In genomic region chr14:90512332-90512951, GRCh38 we compare ENCODE assay signal across 13 cellular contexts.
DNase-seq lines count a peak whose midpoint lies in the region; ATAC-seq and TF ChIP-seq lines count a peak whose summit lies in the region.
"Had no signal": no experiment of that assay in that cellular context is flagged by ENCODE, and none has a peak within 500 bp of the region (broad histone marks: within the 10 kb centered on the region; RNA-seq: fewer than 3 reads in every experiment).

No MANE protein-coding gene starts in this region.

- POLR2A ChIA-PET in activated CD8-positive, alpha-beta T cell treated with anti-CD3 and anti-CD28 coated beads for 36 hours (lab: Charles Lee) = no interaction called here
- POLR2A ChIA-PET in T-cell (lab: Charles Lee) = no interaction called here

- TF ChIP-seq CTCF in gastroesophageal sphincter (IDR thresholded peaks at IDR 0.05) = no peak
- no peak for TF ChIP-seq CTCF in neural crest cell (conservative IDR thresholded peaks at IDR 0.05)
- no peak for TF ChIP-seq CTCF in activated CD8-positive, alpha-beta T cell treated with anti-CD3 and anti-CD28 coated beads for 36 hours (IDR thresholded peaks at IDR 0.05)

- H3K4me1 Mint-ChIP-seq in neural crest cell (peaks cover 33% of the 10 kb centered on the region), T-cell (peaks cover 4 to 10% (median 5%) of the 10 kb centered on the region in 3 donors)
- H3K4me1 Mint-ChIP-seq in activated CD8-positive, alpha-beta T cell treated with anti-CD3 and anti-CD28 coated beads for 36 hours (ENCODE audit: low read depth) = peaks cover 6% of the 10 kb centered on the region

- intact Hi-C loops in Right ventricle myocardium superior (cut with DNase I) = loop anchor here (5.0 kb wide), 1 partner anchor 65 kb away; no protein-coding TSS in a partner anchor
- intact Hi-C loops in left cardiac atrium (cut with DNase I) = loop anchor here in 1 of 2 donors (10.0 kb wide), 2 partner anchors 108 to 182 kb away; no protein-coding TSS in a partner anchor
- intact Hi-C loops in activated CD8-positive, alpha-beta T cell treated with anti-CD3 and anti-CD28 coated beads for 36 hours (cut with micrococcal nuclease) = no loop called here

- WGBS in gastroesophageal sphincter (ENCODE audit: low coverage in 1 of 2), 2 donors = no CpG with 5 or more reads among the region's 10 CpGs

- CTCF ChIA-PET in activated CD8-positive, alpha-beta T cell treated with anti-CD3 and anti-CD28 coated beads for 36 hours (lab: Charles Lee) = no interaction called here
- CTCF ChIA-PET in T-cell (lab: Charles Lee) = no interaction called here

- peak; percentile 12 for ATAC-seq in Right ventricle myocardium superior (ENCODE audit: poor library complexity)
- no peak for ATAC-seq in left cardiac atrium
- ATAC-seq in gastroesophageal sphincter = no peak
- no peak for ATAC-seq in activated CD8-positive, alpha-beta T cell treated with anti-CD3 and anti-CD28 coated beads for 36 hours
- no peak for ATAC-seq in T-cell (replicated peaks in 1 of 4)
- ATAC-seq: activated naive CD4-positive, alpha-beta T cell treated with anti-CD3 and anti-CD28 coated beads, Interleukin-2, amount 50 U/mL, for 72 hours had no signal

- peak overlapping the region; percentile 99 for H3K27ac Mint-ChIP-seq in neural crest cell (ENCODE audit: unreplicated experiment)
- no peak overlapping the region for H3K27ac Mint-ChIP-seq in activated CD8-positive, alpha-beta T cell treated with anti-CD3 and anti-CD28 coated beads for 36 hours
- H3K27ac Mint-ChIP-seq in T-cell = no peak overlapping the region

- H3K27me3 ChIP-seq in gastroesophageal sphincter = no peaks in the 10 kb centered on the region

- peaks cover 83% of the 10 kb centered on the region for H3K27me3 Mint-ChIP-seq in neural crest cell (ENCODE audit: low read depth)
- H3K27me3 Mint-ChIP-seq in activated CD8-positive, alpha-beta T cell treated with anti-CD3 and anti-CD28 coated beads for 36 hours = peaks cover 17% of the 10 kb centered on the region
- peaks cover 18 to 29% of the 10 kb centered on the region in 2 donors for H3K27me3 Mint-ChIP-seq in T-cell

- H3K27ac ChIP-seq in gastroesophageal sphincter = peak overlapping the region in 3 of 4 donors; percentile 74 to 82 (median 80)
- H3K27ac ChIP-seq: HL-60 had no signal

- H3K4me1 ChIP-seq in gastroesophageal sphincter = peaks cover 0 to 53% (median 19%) of the 10 kb centered on the region in 3 donors

- no peaks in the 10 kb centered on the region for H3K36me3 ChIP-seq in gastroesophageal sphincter

- H3K36me3 Mint-ChIP-seq in neural crest cell (ENCODE audit: low read depth) (no peaks in the 10 kb centered on the region), T-cell (no peaks in the 10 kb centered on the region)
- no peaks in the 10 kb centered on the region for H3K36me3 Mint-ChIP-seq in activated CD8-positive, alpha-beta T cell treated with anti-CD3 and anti-CD28 coated beads for 36 hours (ENCODE audit: low read depth)
- H3K36me3 Mint-ChIP-seq: activated naive CD4-positive, alpha-beta T cell treated with anti-CD3 and anti-CD28 coated beads, Interleukin-2, amount 50 U/mL, for 72 hours; naive B cell had no signal

- TF ChIP-seq POLR2A in gastroesophageal sphincter (IDR thresholded peaks at IDR 0.05) (no peak), erythroblast (IDR thresholded peaks at IDR 0.05; ENCODE audit: low read length) (no peak)

- H3K4me3 Mint-ChIP-seq in neural crest cell (no peak overlapping the region), T-cell (no peak overlapping the region)
- H3K4me3 Mint-ChIP-seq in activated CD8-positive, alpha-beta T cell treated with anti-CD3 and anti-CD28 coated beads for 36 hours = no peak overlapping the region
- H3K4me3 Mint-ChIP-seq: naive B cell had no signal

- no peaks in the 10 kb centered on the region for H3K9me3 ChIP-seq in gastroesophageal sphincter

- no peak for DNase-seq in Right ventricle myocardium superior
- DNase-seq in left cardiac atrium = no peak
- no peak for DNase-seq in neural crest cell (ENCODE audit: low read depth, low spot score)
- DNase-seq in erythroblast (lab: John Stamatoyannopoulos, UW) = no peak
- DNase-seq in NOMO-1 (lab: John Stamatoyannopoulos, UW; ENCODE audit: unreplicated experiment in 2 of 2) = no peak
- DNase-seq in activated CD8-positive, alpha-beta T cell treated with anti-CD3 and anti-CD28 coated beads for 36 hours = no peak
- no peak for DNase-seq in T-cell
- DNase-seq: naive B cell, NCI-H226, RPMI8226 had no signal

- TF ChIP-seq EP300 in gastroesophageal sphincter (IDR thresholded peaks at IDR 0.05) = no peak

- H3K9me3 Mint-ChIP-seq in neural crest cell (no peaks in the 10 kb centered on the region), T-cell (no peaks in the 10 kb centered on the region)
- no peaks in the 10 kb centered on the region for H3K9me3 Mint-ChIP-seq in activated CD8-positive, alpha-beta T cell treated with anti-CD3 and anti-CD28 coated beads for 36 hours
- H3K9me3 Mint-ChIP-seq: activated naive CD4-positive, alpha-beta T cell treated with anti-CD3 and anti-CD28 coated beads, Interleukin-2, amount 50 U/mL, for 72 hours; naive B cell had no signal

- H3K4me3 ChIP-seq in gastroesophageal sphincter = no peak overlapping the region
